ENCODE assay signal across 7 cellular contexts in genomic region chr3:96324087-96324486, GRCh38.
"Had no signal": no experiment of that assay in that cellular context is flagged by ENCODE, and none has a peak within 500 bp of the region (broad histone marks: within the 10 kb centered on the region; RNA-seq: fewer than 3 reads in every experiment).

No MANE protein-coding gene starts in this region.

- ATAC-seq: HepG2, K562 had no signal

- DNase-seq: IMR-90, KBM-7, KG1 had no signal

- H3K4me2 ChIP-seq: KMS-11 had no signal

- H3K27ac ChIP-seq: HL-60, KMS-11 had no signal

- H3K4me3 ChIP-seq: K562 had no signal

- H3K9ac ChIP-seq: KMS-11 had no signal
